Comparison of ENCODE assay signal across 1 cellular context in genomic region chr14:91419044-91419397, GRCh38.
A peak's percentile ranks its signal among the peaks of the same experiment; 100 is the strongest.
TF ChIP-seq lines count a peak whose summit lies in the region.

No MANE protein-coding gene starts in this region.

TF ChIP-seq in K562, 482 proteins besides CTCF, POLR2A, EP300 and RAD21 (continued from another document):
- no peak for TF ChIP-seq ZNF79 (CRISPR knock-in tag; IDR thresholded peaks at IDR 0.05; ENCODE audit: low read depth)
- TF ChIP-seq CEBPB (tag; IDR thresholded peaks at IDR 0.05): no peak
- TF ChIP-seq ZKSCAN8 (CRISPR knock-in tag; IDR thresholded peaks at IDR 0.05): peak; percentile 97
